In genomic region chr10:86757110-86757790, GRCh38 we compare ENCODE assay signal across 8 cellular contexts. TPM values are rescaled to one million over a fixed set of nuclear protein-coding genes. Genes with fewer than 3 reads are reported as not detected.
DNase-seq lines count a peak whose midpoint lies in the region; ATAC-seq and TF ChIP-seq lines count a peak whose summit lies in the region.

No MANE protein-coding gene starts in this region.

- H3K4me3 ChIP-seq in WERI-Rb-1 (ENCODE audit: low read depth, low read length) (peak overlapping the region; percentile 97), ectodermal cell (ENCODE audit: insufficient read depth, low read depth, low read length) (peak overlapping the region; percentile 87), mucosa of descending colon (peak overlapping the region; percentile 77), suprapubic skin (peak overlapping the region; percentile 82)

- H3K27ac ChIP-seq in WERI-Rb-1 (peak overlapping the region; percentile 97), ectodermal cell (ENCODE audit: insufficient read depth, low read depth, low read length, poor library complexity, severe bottlenecking) (peak overlapping the region; percentile 84), suprapubic skin (peak overlapping the region; percentile 92)

- DNase-seq in HT1080 (ENCODE audit: low read depth) (peak; percentile 73), WERI-Rb-1 (peak; percentile 30), mucosa of descending colon (peak; percentile 50 to 69 (median 55)), suprapubic skin (ENCODE audit: low spot score in 2 of 2) (peak in 1 of 2 donors; percentile 72), cortex of kidney (lab: John Stamatoyannopoulos, UW) (no peak)

- no peak for TF ChIP-seq EP300 in suprapubic skin (IDR thresholded peaks at IDR 0.05)

- TF ChIP-seq POLR2A in suprapubic skin (IDR thresholded peaks at IDR 0.05), result no peak

- peaks cover 3% of the 10 kb centered on the region for H3K36me3 ChIP-seq in WERI-Rb-1
- H3K36me3 ChIP-seq in ectodermal cell (ENCODE audit: control insufficient read depth, insufficient read depth, low read length), result no peaks in the 10 kb centered on the region
- H3K36me3 ChIP-seq in mucosa of descending colon (ENCODE audit: low read depth), result no peaks in the 10 kb centered on the region
- no peaks in the 10 kb centered on the region for H3K36me3 ChIP-seq in suprapubic skin

- no peak for TF ChIP-seq CTCF in WERI-Rb-1 (IDR thresholded peaks at IDR 0.05; ENCODE audit: low read depth, low read length)
- TF ChIP-seq CTCF in mucosa of descending colon (IDR thresholded peaks at IDR 0.05), result no peak
- TF ChIP-seq CTCF in suprapubic skin (IDR thresholded peaks at IDR 0.05), result peak in 1 of 2 donors; percentile 15

- H3K9me3 ChIP-seq in WERI-Rb-1 (ENCODE audit: severe bottlenecking) (no peaks in the 10 kb centered on the region), ectodermal cell (ENCODE audit: control insufficient read depth, low read length) (no peaks in the 10 kb centered on the region), mucosa of descending colon (no peaks in the 10 kb centered on the region), suprapubic skin (no peaks in the 10 kb centered on the region)

- ATAC-seq in GM18511 (IDR thresholded peaks at IDR 0.05; ENCODE audit: unreplicated experiment) (peak; percentile 2), mucosa of descending colon (peak; percentile 1), GM21515 (IDR thresholded peaks at IDR 0.05; ENCODE audit: unreplicated experiment) (no peak)

- intact Hi-C loops in mucosa of descending colon (cut with DNase I, micrococcal nuclease), result no loop called here

- WGBS in ectodermal cell, 2 experiments, result 0 to 1% methylated on average over 42 of the region's 42 CpGs
- WGBS in suprapubic skin, result 2% methylated on average over 22 of the region's 42 CpGs

- H3K4me1 ChIP-seq in ectodermal cell (ENCODE audit: control insufficient read depth, insufficient read depth, low read length) (peaks cover 10% of the 10 kb centered on the region), mucosa of descending colon (ENCODE audit: low read depth) (peaks cover 5% of the 10 kb centered on the region), suprapubic skin (peaks cover 28% of the 10 kb centered on the region)

- H3K27me3 ChIP-seq in WERI-Rb-1 (ENCODE audit: insufficient read depth, low read depth, severe bottlenecking), result no peaks in the 10 kb centered on the region
- no peaks in the 10 kb centered on the region for H3K27me3 ChIP-seq in ectodermal cell (ENCODE audit: control insufficient read depth, insufficient read depth, low read length, poor library complexity, severe bottlenecking)
- no peaks in the 10 kb centered on the region for H3K27me3 ChIP-seq in suprapubic skin

RNA-seq across cellular contexts. Expression of gene BMPR1A, which starts 0.8 kb away (rescaled TPM):
- total RNA-seq in HT1080 (2014; rRNA removed; shearing (Covaris generic)), result 21.1 and 26.0 TPM in 2 replicates
- polyA plus RNA-seq in HT1080 (2015; cell fraction: cytosol; rRNA removed), result 12.9 and 18.6 TPM in 2 replicates
- 12.7 and 14.3 TPM in 2 replicates for polyA plus RNA-seq in HT1080 (2015; cell fraction: nucleus; rRNA removed)
- polyA plus RNA-seq in ectodermal cell (2013, experiment 1 of 4), result 40.5 TPM
- 42.2 TPM for polyA plus RNA-seq in ectodermal cell (2013, experiment 2 of 4)
- polyA plus RNA-seq in ectodermal cell (2013, experiment 3 of 4), result 39.8 TPM
- polyA plus RNA-seq in ectodermal cell (2013, experiment 4 of 4), result 41.3 TPM
- 100 to 1,000 TPM in 1 of 3 donors, 10 to 100 TPM in 2; 44.4 to 126 (median 45.3) TPM for total RNA-seq in mucosa of descending colon
- total RNA-seq in suprapubic skin, result 10 to 100 TPM; 21.1 to 33.3 (median 26.7) TPM
